ENCODE assay signal across 7 cellular contexts in the genomic region with DNA sequence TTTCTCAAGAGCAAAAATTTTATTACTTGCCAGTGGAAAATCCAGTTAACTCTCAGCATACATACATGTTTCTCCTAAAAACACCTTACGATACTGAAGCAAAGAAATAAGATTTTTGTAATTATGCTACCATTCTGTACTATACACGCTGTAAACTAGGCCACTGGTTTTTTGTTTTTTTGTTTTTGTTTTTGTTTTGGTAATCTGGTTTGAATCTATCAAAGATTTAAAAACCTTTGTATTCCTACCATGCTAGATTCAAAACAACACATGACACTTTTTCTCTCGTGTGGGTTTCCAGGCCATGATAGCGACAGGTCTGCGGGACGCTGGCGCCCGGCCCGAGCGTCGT. TPM values are rescaled to one million over a fixed set of nuclear protein-coding genes. Genes with fewer than 3 reads are reported as not detected.
DNase-seq lines count a peak whose midpoint lies in the region; ATAC-seq, FAIRE-seq and TF ChIP-seq lines count a peak whose summit lies in the region.

No MANE protein-coding gene starts in this region.

- H2BK20ac ChIP-seq in IMR-90 (ENCODE audit: low read depth, low read length), result no peak overlapping the region

- H2AK9ac ChIP-seq in IMR-90 (replicated peaks; ENCODE audit: low read depth, low read length, poor library complexity), result peak overlapping the region; percentile 55

- POLR2A ChIA-PET in IMR-90 (lab: Charles Lee; ENCODE audit: unreplicated experiment), result no interaction called here

- no peaks in the 10 kb centered on the region for H3K79me1 ChIP-seq in IMR-90 (ENCODE audit: low read depth in 1 of 2, low read length in 2 of 2)

- H3K9me1 ChIP-seq in IMR-90 (ENCODE audit: insufficient read depth, low read length), result peaks cover 6% of the 10 kb centered on the region; the same call in 1 of the 2 replicates

- H4K5ac ChIP-seq in IMR-90 (ENCODE audit: low read depth, low read length), result peak overlapping the region; percentile 38; the same call in 1 of the 2 replicates

- peak overlapping the region; percentile 59; the same call in 1 of the 2 replicates for H3K14ac ChIP-seq in IMR-90 (replicated peaks; ENCODE audit: low read depth, low read length)

- H3K4me1 ChIP-seq in IMR-90 (ENCODE audit: control insufficient read depth, insufficient read depth, low read length) (peaks cover 2% of the 10 kb centered on the region; the same call in 1 of the 2 replicates), stomach smooth muscle (ENCODE audit: control insufficient read depth, insufficient read depth, low read length) (peaks cover 8% of the 10 kb centered on the region)

- no peak for TF ChIP-seq POLR2A in IMR-90 (IDR thresholded peaks at IDR 0.05; ENCODE audit: low read depth, low read length)

- CTCF ChIA-PET in IMR-90 (lab: Yijun Ruan, JAX), result interaction anchor here (1.2 kb wide), 2 partner anchors 16 to 186 kb away, joined by 5 to 6 read pairs; no protein-coding TSS in a partner anchor

- no peak overlapping the region for H4K91ac ChIP-seq in IMR-90 (ENCODE audit: insufficient read depth, low read depth, low read length)

- peak overlapping the region; percentile 92 for H3K4me3 Mint-ChIP-seq in activated naive CD8-positive, alpha-beta T cell treated with anti-CD3 and anti-CD28 coated beads, Interleukin-2, amount 50 U/mL, for 24 hours

- peak overlapping the region; percentile 88 for H3K4me2 ChIP-seq in IMR-90 (ENCODE audit: low read depth, low read length)

- H3K9me3 ChIP-seq in IMR-90 (ENCODE audit: control insufficient read depth, insufficient read depth, low read length) (no peaks in the 10 kb centered on the region), stomach smooth muscle (ENCODE audit: control insufficient read depth in 2 of 2, low read length in 2 of 2) (no peaks in the 10 kb centered on the region)

- H4K8ac ChIP-seq in IMR-90 (ENCODE audit: low read depth in 2 of 2, low read length in 2 of 2), result peak overlapping the region; percentile 70 to 85; a peak in 3 of 4 replicates

- H2BK5ac ChIP-seq in IMR-90 (ENCODE audit: low read depth, low read length, poor library complexity, severe bottlenecking), result no peak overlapping the region

- intact Hi-C loops in IMR-90 (cut with micrococcal nuclease), result loop anchor here (1.0 to 5.0 kb wide), 2 partner anchors 215 to 350 kb away; partner anchors contain the start of gene MSMO1

- H3K23ac ChIP-seq in IMR-90 (ENCODE audit: low read depth, low read length), result 0 out of 2 replicates have a peak overlapping the region, but pooled peaks have one; percentile 44

- H4K20me1 ChIP-seq in IMR-90 (ENCODE audit: insufficient read depth, low read length), result no peaks in the 10 kb centered on the region

- H3K9ac ChIP-seq in IMR-90 (ENCODE audit: low read depth, low read length) (peak overlapping the region; percentile 94), stomach smooth muscle (ENCODE audit: low read length in 2 of 2) (peak overlapping the region; percentile 55 to 80)

- no peak overlapping the region for H3K18ac ChIP-seq in IMR-90 (ENCODE audit: low read depth, low read length)

- TF ChIP-seq CTCF in IMR-90 (conservative IDR thresholded peaks at IDR 0.05; ENCODE audit: low read depth, low read length), result no peak

- 0% methylated on average over 5 of the region's 11 CpGs; no CpG with 5 or more reads in 1 of the 2 experiments for WGBS in IMR-90 (ENCODE audit: extremely low coverage in 2 of 2, insufficient read length in 1 of 2), 2 experiments

- peak; percentile 64 for FAIRE-seq in islet of Langerhans (lab: Jason Lieb, UNC)

- H3K36me3 ChIP-seq in IMR-90 (ENCODE audit: control insufficient read depth, insufficient read depth, low read length) (no peaks in the 10 kb centered on the region), stomach smooth muscle (ENCODE audit: control insufficient read depth in 2 of 2, insufficient read depth in 2 of 2, low read length in 2 of 2) (no peaks in the 10 kb centered on the region)

- peak overlapping the region; percentile 71; the same call in 1 of the 2 replicates for H3K4ac ChIP-seq in IMR-90 (ENCODE audit: low read depth, low read length)

- dilution Hi-C loops in IMR-90 (cut with HindIII; ENCODE audit: low sequenced_read_pairs, unreplicated experiment), result no loop called here

- H3K56ac ChIP-seq in IMR-90 (ENCODE audit: extremely low read depth, insufficient read depth, low read length), result peak overlapping the region; percentile 66; the same call in 1 of the 2 replicates

- no peak overlapping the region; the same call in 2 of the 3 replicates for H2BK15ac ChIP-seq in IMR-90 (ENCODE audit: low read depth, low read length)

- H3K4me3 ChIP-seq in IMR-90 (ENCODE audit: insufficient read depth, low read depth, low read length) (peak overlapping the region; percentile 83), stomach smooth muscle (ENCODE audit: low read length in 2 of 2) (peak overlapping the region; percentile 93 to 98)

- ATAC-seq in IMR-90 (ENCODE audit: low read depth) (no peak), HG03095 (IDR thresholded peaks at IDR 0.05; ENCODE audit: unreplicated experiment) (no peak)
- no peak for ATAC-seq in activated naive CD8-positive, alpha-beta T cell treated with anti-CD3 and anti-CD28 coated beads, Interleukin-2, amount 50 U/mL, for 24 hours

- DNase-seq in IMR-90 (no peak), NCI-H510A treated with DMSO at 0.1 percent for 48 hours (lab: John Stamatoyannopoulos, UW) (no peak), cerebellar cortex (ENCODE audit: low spot score) (no peak)
- DNase-seq in activated naive CD8-positive, alpha-beta T cell treated with anti-CD3 and anti-CD28 coated beads, Interleukin-2, amount 50 U/mL, for 24 hours, result no peak

- no peak overlapping the region for H2BK120ac ChIP-seq in IMR-90 (ENCODE audit: low read depth, low read length)

- peak overlapping the region; percentile 56; the same call in 1 of the 2 replicates for H3K27ac ChIP-seq in IMR-90 (ENCODE audit: insufficient read depth, low read length)
- peak overlapping the region; percentile 82 for H3K27ac ChIP-seq in stomach smooth muscle (ENCODE audit: low read length)

- H3K27me3 ChIP-seq in IMR-90 (ENCODE audit: control insufficient read depth, insufficient read depth, low read length), result no peaks in the 10 kb centered on the region
- no peaks in the 10 kb centered on the region for H3K27me3 ChIP-seq in stomach smooth muscle (ENCODE audit: control insufficient read depth in 1 of 2, insufficient read depth in 2 of 2, low read length in 2 of 2)

- BruUV-seq in IMR-90 (replicated peaks; lab: Mats Ljungman, UMichigan), result no TSS peak

- no peak for TF ChIP-seq RAD21 in IMR-90 (IDR thresholded peaks at IDR 0.05; ENCODE audit: low read length)

- in situ Hi-C loops in IMR-90 (cut with MboI; ENCODE audit: low sequenced_read_pairs), result no loop called here

- peak overlapping the region; percentile 94 for H2AFZ ChIP-seq in IMR-90 (replicated peaks; ENCODE audit: low read length, poor library complexity)

- H3K4me1 Mint-ChIP-seq in activated naive CD8-positive, alpha-beta T cell treated with anti-CD3 and anti-CD28 coated beads, Interleukin-2, amount 50 U/mL, for 24 hours, result peaks cover 23% of the 10 kb centered on the region

- H3K36me3 Mint-ChIP-seq in activated naive CD8-positive, alpha-beta T cell treated with anti-CD3 and anti-CD28 coated beads, Interleukin-2, amount 50 U/mL, for 24 hours (ENCODE audit: low read depth), result peaks cover 1% of the 10 kb centered on the region

- no peak overlapping the region for H2AK5ac ChIP-seq in IMR-90 (ENCODE audit: low read depth, low read length)

- H3K27ac Mint-ChIP-seq in activated naive CD8-positive, alpha-beta T cell treated with anti-CD3 and anti-CD28 coated beads, Interleukin-2, amount 50 U/mL, for 24 hours, result peak overlapping the region; percentile 64

- no peaks in the 10 kb centered on the region for H3K9me3 Mint-ChIP-seq in activated naive CD8-positive, alpha-beta T cell treated with anti-CD3 and anti-CD28 coated beads, Interleukin-2, amount 50 U/mL, for 24 hours

- no peaks in the 10 kb centered on the region for H3K27me3 Mint-ChIP-seq in activated naive CD8-positive, alpha-beta T cell treated with anti-CD3 and anti-CD28 coated beads, Interleukin-2, amount 50 U/mL, for 24 hours

TF ChIP-seq in IMR-90, 13 proteins besides CTCF, POLR2A, EP300 and RAD21 (continues in another document):
- TF ChIP-seq MAFK (IDR thresholded peaks at IDR 0.05; ENCODE audit: low read depth, low read length), result no peak
- TF ChIP-seq BHLHE40 (IDR thresholded peaks at IDR 0.05; ENCODE audit: low read depth, low read length), result no peak
- TF ChIP-seq CEBPB (IDR thresholded peaks at IDR 0.05; ENCODE audit: low read depth, low read length), result no peak
- no peak for TF ChIP-seq NFE2L2 (IDR thresholded peaks at IDR 0.05; ENCODE audit: low read depth, low read length)
- TF ChIP-seq RFX5 (IDR thresholded peaks at IDR 0.05; ENCODE audit: low read depth, low read length), result no peak
- no peak for TF ChIP-seq MAZ (IDR thresholded peaks at IDR 0.05; ENCODE audit: borderline replicate concordance, low read depth, low read length)
- no peak for TF ChIP-seq MXI1 (IDR thresholded peaks at IDR 0.05; ENCODE audit: borderline replicate concordance, low read depth, low read length)
- TF ChIP-seq, protein P1, sequence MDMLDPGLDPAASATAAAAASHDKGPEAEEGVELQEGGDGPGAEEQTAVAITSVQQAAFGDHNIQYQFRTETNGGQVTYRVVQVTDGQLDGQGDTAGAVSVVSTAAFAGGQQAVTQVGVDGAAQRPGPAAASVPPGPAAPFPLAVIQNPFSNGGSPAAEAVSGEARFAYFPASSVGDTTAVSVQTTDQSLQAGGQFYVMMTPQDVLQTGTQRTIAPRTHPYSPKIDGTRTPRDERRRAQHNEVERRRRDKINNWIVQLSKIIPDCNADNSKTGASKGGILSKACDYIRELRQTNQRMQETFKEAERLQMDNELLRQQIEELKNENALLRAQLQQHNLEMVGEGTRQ (IDR thresholded peaks at IDR 0.05; ENCODE audit: low read depth, low read length), result no peak
- TF ChIP-seq, protein P2, sequence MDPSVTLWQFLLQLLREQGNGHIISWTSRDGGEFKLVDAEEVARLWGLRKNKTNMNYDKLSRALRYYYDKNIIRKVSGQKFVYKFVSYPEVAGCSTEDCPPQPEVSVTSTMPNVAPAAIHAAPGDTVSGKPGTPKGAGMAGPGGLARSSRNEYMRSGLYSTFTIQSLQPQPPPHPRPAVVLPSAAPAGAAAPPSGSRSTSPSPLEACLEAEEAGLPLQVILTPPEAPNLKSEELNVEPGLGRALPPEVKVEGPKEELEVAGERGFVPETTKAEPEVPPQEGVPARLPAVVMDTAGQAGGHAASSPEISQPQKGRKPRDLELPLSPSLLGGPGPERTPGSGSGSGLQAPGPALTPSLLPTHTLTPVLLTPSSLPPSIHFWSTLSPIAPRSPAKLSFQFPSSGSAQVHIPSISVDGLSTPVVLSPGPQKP (IDR thresholded peaks at IDR 0.05; ENCODE audit: borderline replicate concordance, low read depth, low read length), result no peak

RNA-seq across cellular contexts. Expression of gene TMEM192, which starts 0.8 kb away (rescaled TPM):
- 11.1 and 17.2 TPM in 2 replicates for total RNA-seq in IMR-90 (2012; rRNA removed)
- polyA plus RNA-seq in IMR-90 (2012; rRNA removed), result 6.4 and 7.7 TPM in 2 replicates
- polyA plus RNA-seq in IMR-90 (2012; cell fraction: cytosol; rRNA removed), result 1.9 and 2.5 TPM in 2 replicates
- polyA plus RNA-seq in IMR-90 (2012; cell fraction: nucleus; rRNA removed; ENCODE audit: low replicate concordance), result 0.23 and 2.5 TPM in 2 replicates

RNA-seq across cellular contexts. Expression of gene TRIM75, which starts 58.2 kb away (rescaled TPM):
- not detected in 2 replicates for total RNA-seq in IMR-90 (2012; rRNA removed)
- polyA plus RNA-seq in IMR-90 (2012; rRNA removed), result not detected in 2 replicates
- polyA plus RNA-seq in IMR-90 (2012; cell fraction: cytosol; rRNA removed), result not detected in 2 replicates
- polyA plus RNA-seq in IMR-90 (2012; cell fraction: nucleus; rRNA removed; ENCODE audit: low replicate concordance), result not detected in 2 replicates
